Comparison of ENCODE assay signal across 1 cellular context in the genomic region with DNA sequence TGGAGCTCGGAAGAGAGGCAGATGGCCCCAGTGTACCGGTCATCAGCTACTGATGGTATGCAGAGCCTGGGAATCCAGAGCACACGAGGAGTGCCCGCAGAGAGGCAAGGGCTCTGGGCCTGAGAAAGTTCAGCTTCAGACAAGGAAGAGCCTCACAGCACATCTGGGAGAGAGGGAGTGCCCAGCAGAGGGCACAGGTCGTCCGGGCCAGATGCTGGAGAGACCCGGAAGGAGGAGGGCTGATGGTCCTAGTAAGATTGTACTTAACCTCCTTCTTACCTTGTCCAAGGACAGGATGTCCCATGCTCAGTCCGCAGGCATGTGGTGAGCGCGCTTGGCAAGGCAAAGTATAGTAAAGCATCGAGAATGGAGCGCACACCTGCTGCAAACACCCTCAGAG.
TF ChIP-seq lines count a peak whose summit lies in the region.

No MANE protein-coding gene starts in this region.

TF ChIP-seq in H1, 55 proteins besides CTCF, POLR2A, EP300 and RAD21:
- TF ChIP-seq GTF2F1 (IDR thresholded peaks at IDR 0.05; ENCODE audit: borderline replicate concordance, low read depth, low read length) (no peak), POLR2AphosphoS5 (IDR thresholded peaks at IDR 0.05; ENCODE audit: low read depth, low read length) (no peak), EZH2 (IDR thresholded peaks at IDR 0.05; ENCODE audit: low read depth, low read length, severe bottlenecking) (no peak), CBX5 (IDR thresholded peaks at IDR 0.05; ENCODE audit: low read depth, low read length) (no peak), SIRT6 (IDR thresholded peaks at IDR 0.05; ENCODE audit: low read length) (no peak), JUND (IDR thresholded peaks at IDR 0.05; ENCODE audit: low read length) (no peak), ATF2 (IDR thresholded peaks at IDR 0.05; ENCODE audit: low read length) (no peak), CHD1 (IDR thresholded peaks at IDR 0.05; ENCODE audit: low read depth, low read length) (no peak), MAX (IDR thresholded peaks at IDR 0.05) (no peak), KDM1A (IDR thresholded peaks at IDR 0.05; ENCODE audit: borderline replicate concordance, low read length) (no peak), FOSL1 (IDR thresholded peaks at IDR 0.05; ENCODE audit: insufficient read depth, low read depth, low read length) (no peak), TEAD4 (IDR thresholded peaks at IDR 0.05; ENCODE audit: low read depth, low read length) (no peak), CEBPB (IDR thresholded peaks at IDR 0.05; ENCODE audit: low read depth, low read length) (no peak)
TF ChIP-seq in H1: peak in this region for 0.
